ENCODE assay signal across 1 cellular context in the genomic region with DNA sequence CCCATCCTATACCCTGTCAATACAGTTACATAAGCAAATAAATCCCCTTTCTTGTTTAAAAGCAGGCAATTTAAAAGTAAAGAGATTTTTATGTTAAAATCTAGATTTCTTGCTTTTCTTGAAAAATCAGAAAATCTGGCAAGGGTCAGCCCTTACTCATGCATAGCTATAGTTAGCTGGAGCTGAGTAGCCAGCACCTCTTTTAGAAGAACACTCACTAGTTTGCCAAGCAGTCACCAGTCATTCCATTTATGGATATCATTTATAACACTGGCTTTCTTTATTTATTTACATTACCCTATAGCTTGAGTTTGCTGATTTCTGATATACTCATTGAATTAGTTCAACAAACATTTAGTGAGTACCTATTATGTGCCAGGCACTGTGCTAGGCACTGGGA.
TF ChIP-seq lines count a peak whose summit lies in the region.

No MANE protein-coding gene starts in this region.

TF ChIP-seq in HEK293, 187 proteins besides CTCF, POLR2A, EP300 and RAD21 (continued from another document):
- TF ChIP-seq, protein P1, sequence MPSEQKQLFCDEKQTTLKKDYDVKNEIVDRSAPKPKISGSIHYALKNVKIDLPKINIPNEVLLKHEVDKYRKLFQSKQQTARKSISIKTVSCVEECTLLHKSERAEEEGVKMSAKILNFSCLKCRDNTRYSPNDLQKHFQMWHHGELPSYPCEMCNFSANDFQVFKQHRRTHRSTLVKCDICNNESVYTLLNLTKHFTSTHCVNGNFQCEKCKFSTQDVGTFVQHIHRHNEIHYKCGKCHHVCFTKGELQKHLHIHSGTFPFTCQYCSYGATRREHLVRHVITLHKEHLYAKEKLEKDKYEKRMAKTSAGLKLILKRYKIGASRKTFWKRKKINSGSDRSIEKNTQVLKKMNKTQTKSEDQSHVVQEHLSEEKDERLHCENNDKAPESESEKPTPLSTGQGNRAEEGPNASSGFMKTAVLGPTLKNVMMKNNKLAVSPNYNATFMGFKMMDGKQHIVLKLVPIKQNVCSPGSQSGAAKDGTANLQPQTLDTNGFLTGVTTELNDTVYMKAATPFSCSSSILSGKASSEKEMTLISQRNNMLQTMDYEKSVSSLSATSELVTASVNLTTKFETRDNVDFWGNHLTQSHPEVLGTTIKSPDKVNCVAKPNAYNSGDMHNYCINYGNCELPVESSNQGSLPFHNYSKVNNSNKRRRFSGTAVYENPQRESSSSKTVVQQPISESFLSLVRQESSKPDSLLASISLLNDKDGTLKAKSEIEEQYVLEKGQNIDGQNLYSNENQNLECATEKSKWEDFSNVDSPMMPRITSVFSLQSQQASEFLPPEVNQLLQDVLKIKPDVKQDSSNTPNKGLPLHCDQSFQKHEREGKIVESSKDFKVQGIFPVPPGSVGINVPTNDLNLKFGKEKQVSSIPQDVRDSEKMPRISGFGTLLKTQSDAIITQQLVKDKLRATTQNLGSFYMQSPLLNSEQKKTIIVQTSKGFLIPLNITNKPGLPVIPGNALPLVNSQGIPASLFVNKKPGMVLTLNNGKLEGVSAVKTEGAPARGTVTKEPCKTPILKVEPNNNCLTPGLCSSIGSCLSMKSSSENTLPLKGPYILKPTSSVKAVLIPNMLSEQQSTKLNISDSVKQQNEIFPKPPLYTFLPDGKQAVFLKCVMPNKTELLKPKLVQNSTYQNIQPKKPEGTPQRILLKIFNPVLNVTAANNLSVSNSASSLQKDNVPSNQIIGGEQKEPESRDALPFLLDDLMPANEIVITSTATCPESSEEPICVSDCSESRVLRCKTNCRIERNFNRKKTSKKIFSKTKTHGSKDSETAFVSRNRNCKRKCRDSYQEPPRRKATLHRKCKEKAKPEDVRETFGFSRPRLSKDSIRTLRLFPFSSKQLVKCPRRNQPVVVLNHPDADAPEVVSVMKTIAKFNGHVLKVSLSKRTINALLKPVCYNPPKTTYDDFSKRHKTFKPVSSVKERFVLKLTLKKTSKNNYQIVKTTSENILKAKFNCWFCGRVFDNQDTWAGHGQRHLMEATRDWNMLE (tag by site-specific recombination; conservative IDR thresholded peaks at IDR 0.05; ENCODE audit: low read depth) = no peak
